In the genomic region with DNA sequence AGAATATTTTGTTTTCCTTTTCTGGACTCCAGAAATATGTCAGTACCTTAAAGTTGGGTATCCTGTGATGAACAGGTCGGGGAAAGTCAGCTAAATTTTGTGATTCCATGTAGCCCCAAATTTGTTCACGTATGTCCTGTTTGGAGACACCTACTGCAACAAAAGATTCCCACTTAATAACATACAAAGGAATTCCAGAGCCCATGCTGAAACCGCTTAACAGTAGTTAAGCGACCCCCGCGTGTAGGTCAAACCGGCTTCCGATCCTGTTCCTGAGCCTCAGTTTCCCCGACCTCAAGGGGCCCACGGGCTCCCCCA, we compare ENCODE assay signal across 1 cellular context.
TF ChIP-seq lines count a peak whose summit lies in the region.

No MANE protein-coding gene starts in this region.

TF ChIP-seq in K562, 482 proteins besides CTCF, POLR2A, EP300 and RAD21:
- TF ChIP-seq FOS (IDR thresholded peaks at IDR 0.05; ENCODE audit: extremely low read depth, insufficient read length): no peak
- TF ChIP-seq, protein P1, sequence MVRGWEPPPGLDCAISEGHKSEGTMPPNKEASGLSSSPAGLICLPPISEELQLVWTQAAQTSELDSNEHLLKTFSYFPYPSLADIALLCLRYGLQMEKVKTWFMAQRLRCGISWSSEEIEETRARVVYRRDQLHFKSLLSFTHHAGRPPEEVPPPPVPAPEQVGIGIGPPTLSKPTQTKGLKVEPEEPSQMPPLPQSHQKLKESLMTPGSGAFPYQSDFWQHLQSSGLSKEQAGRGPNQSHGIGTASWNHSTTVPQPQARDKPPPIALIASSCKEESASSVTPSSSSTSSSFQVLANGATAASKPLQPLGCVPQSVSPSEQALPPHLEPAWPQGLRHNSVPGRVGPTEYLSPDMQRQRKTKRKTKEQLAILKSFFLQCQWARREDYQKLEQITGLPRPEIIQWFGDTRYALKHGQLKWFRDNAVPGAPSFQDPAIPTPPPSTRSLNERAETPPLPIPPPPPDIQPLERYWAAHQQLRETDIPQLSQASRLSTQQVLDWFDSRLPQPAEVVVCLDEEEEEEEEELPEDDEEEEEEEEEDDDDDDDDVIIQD (CRISPR knock-in tag; IDR thresholded peaks at IDR 0.05): no peak
- 0 out of 2 replicates have a peak, but pooled peaks have one; percentile 18 for TF ChIP-seq GABPB1 (CRISPR knock-in tag; IDR thresholded peaks at IDR 0.05)
- TF ChIP-seq ZNF431 (CRISPR knock-in tag; IDR thresholded peaks at IDR 0.05): peak; percentile 63; the same call in 1 of the 2 replicates
- TF ChIP-seq BACH1 (tag; IDR thresholded peaks at IDR 0.05): no peak
- TF ChIP-seq, protein P2, sequence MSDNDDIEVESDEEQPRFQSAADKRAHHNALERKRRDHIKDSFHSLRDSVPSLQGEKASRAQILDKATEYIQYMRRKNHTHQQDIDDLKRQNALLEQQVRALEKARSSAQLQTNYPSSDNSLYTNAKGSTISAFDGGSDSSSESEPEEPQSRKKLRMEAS (CRISPR knock-in tag; IDR thresholded peaks at IDR 0.05): peak; percentile 41; the same call in 1 of the 2 replicates
- 0 out of 2 replicates have a peak, but pooled peaks have one; percentile 36 for TF ChIP-seq TGIF2 (CRISPR knock-in tag; IDR thresholded peaks at IDR 0.05)
- 0 out of 2 replicates have a peak, but pooled peaks have one; percentile 1 for TF ChIP-seq BRD4 (IDR thresholded peaks at IDR 0.05)
- TF ChIP-seq MCM2 (IDR thresholded peaks at IDR 0.05; ENCODE audit: low read depth): no peak
- no peak for TF ChIP-seq MAZ (CRISPR knock-in tag; conservative IDR thresholded peaks at IDR 0.05 in 1 of 2, IDR thresholded peaks at IDR 0.05 in 1 of 2)
- no peak for TF ChIP-seq CBX3 (IDR thresholded peaks at IDR 0.05; ENCODE audit: borderline replicate concordance in 1 of 2, low read length in 2 of 2)
- no peak for TF ChIP-seq SMAD3 (CRISPR knock-in tag; conservative IDR thresholded peaks at IDR 0.05)
- no peak for TF ChIP-seq ESRRB (CRISPR knock-in tag; IDR thresholded peaks at IDR 0.05; ENCODE audit: borderline replicate concordance)
- 0 out of 2 replicates have a peak, but pooled peaks have one; percentile 32 for TF ChIP-seq GTF2E2 (tag; IDR thresholded peaks at IDR 0.05)
- TF ChIP-seq, protein P3, sequence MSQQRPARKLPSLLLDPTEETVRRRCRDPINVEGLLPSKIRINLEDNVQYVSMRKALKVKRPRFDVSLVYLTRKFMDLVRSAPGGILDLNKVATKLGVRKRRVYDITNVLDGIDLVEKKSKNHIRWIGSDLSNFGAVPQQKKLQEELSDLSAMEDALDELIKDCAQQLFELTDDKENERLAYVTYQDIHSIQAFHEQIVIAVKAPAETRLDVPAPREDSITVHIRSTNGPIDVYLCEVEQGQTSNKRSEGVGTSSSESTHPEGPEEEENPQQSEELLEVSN (IDR thresholded peaks at IDR 0.05; ENCODE audit: borderline replicate concordance in 1 of 2, extremely low read depth in 1 of 2, insufficient read depth in 1 of 2, insufficient read length in 1 of 2, low read depth in 1 of 2, low read length in 1 of 2, poor library complexity in 1 of 2, severe bottlenecking in 1 of 2): peak in 1 of 2 experiments; percentile 46
TF ChIP-seq in K562: peak in this region for 7.
